ENCODE assay signal across 17 cellular contexts in the genomic region with DNA sequence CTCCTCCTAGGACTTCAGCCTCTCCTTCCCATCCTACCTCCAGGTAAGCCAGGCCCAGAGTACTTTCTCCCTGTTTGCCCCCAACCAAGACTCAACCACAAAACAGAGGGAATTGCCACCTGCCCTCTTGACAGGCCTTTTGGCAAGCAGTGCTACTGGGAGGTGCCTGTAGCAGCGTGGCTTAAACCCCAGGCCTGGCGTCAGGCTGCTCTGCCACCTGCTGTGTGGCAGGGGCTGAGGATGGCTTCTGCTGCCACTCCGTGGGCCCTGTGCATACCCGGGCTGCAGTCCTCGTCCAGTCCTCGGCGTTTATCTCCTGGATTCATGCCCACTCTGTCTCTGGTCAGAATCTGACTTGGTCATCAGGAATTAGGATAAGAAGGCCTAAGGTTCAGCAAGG.
DNase-seq lines count a peak whose midpoint lies in the region; FAIRE-seq and TF ChIP-seq lines count a peak whose summit lies in the region.
"Had no signal": no experiment of that assay in that cellular context is flagged by ENCODE, and none has a peak within 500 bp of the region (broad histone marks: within the 10 kb centered on the region; RNA-seq: fewer than 3 reads in every experiment).

No MANE protein-coding gene starts in this region.

- CTCF ChIA-PET in HEK293 (lab: Yijun Ruan, JAX) = interaction anchor here (0.8 to 9.8 kb wide), 4 partner anchors 8 to 125 kb away, joined by 3 to 448 read pairs (median 32); no protein-coding TSS in a partner anchor
- CTCF ChIA-PET in activated naive CD4-positive, alpha-beta T cell treated with anti-CD3 and anti-CD28 coated beads, Interleukin-2, amount 10 ng/mL, durations not matched to agents 7 days and 5 days (lab: Charles Lee) = interaction anchor here (0.6 to 7.7 kb wide), 3 partner anchors 91 to 118 kb away, joined by 3 to 175 read pairs (median 40); no protein-coding TSS in a partner anchor

- no peaks in the 10 kb centered on the region for H3K9me3 Mint-ChIP-seq in activated naive CD4-positive, alpha-beta T cell treated with anti-CD3 and anti-CD28 coated beads, Interleukin-2, amount 10 ng/mL, durations not matched to agents 7 days and 5 days
- H3K9me3 Mint-ChIP-seq: activated CD8-positive, alpha-beta T cell treated with anti-CD3 and anti-CD28 coated beads for 36 hours had no signal

- no peak for TF ChIP-seq CTCF in HEK293 (tag by site-specific recombination; IDR thresholded peaks at IDR 0.05)

- H3K4me1 ChIP-seq in HEK293 (ENCODE audit: control insufficient read depth, insufficient read depth, low read length) (no peaks in the 10 kb centered on the region), small intestine (ENCODE audit: control insufficient read depth in 2 of 2, insufficient read depth in 1 of 2, low read depth in 1 of 2, low read length in 1 of 2) (no peaks in the 10 kb centered on the region)
- H3K4me1 ChIP-seq: right atrium auricular region had no signal

- peaks cover 43% of the 10 kb centered on the region for H3K27me3 Mint-ChIP-seq in activated naive CD4-positive, alpha-beta T cell treated with anti-CD3 and anti-CD28 coated beads, Interleukin-2, amount 10 ng/mL, durations not matched to agents 7 days and 5 days

- POLR2A ChIA-PET in HEK293 (lab: Yijun Ruan, JAX) = no interaction called here

- H3K9me3 ChIP-seq in HEK293 (ENCODE audit: control insufficient read depth, insufficient read depth, low read depth, low read length) (no peaks in the 10 kb centered on the region), small intestine (ENCODE audit: control insufficient read depth, low read depth) (no peaks in the 10 kb centered on the region)
- H3K9me3 ChIP-seq: right atrium auricular region had no signal

- H3K36me3 ChIP-seq in HEK293 (ENCODE audit: control insufficient read depth in 2 of 2, insufficient read depth in 1 of 2, low read length in 2 of 2) = no peaks in the 10 kb centered on the region
- H3K36me3 ChIP-seq in small intestine (ENCODE audit: control insufficient read depth in 2 of 2, insufficient read depth in 2 of 2, low read length in 2 of 2) = no peaks in the 10 kb centered on the region
- H3K36me3 ChIP-seq: right atrium auricular region had no signal

- no peaks in the 10 kb centered on the region for H3K36me3 Mint-ChIP-seq in activated naive CD4-positive, alpha-beta T cell treated with anti-CD3 and anti-CD28 coated beads, Interleukin-2, amount 10 ng/mL, durations not matched to agents 7 days and 5 days
- H3K36me3 Mint-ChIP-seq: naive thymus-derived CD4-positive, alpha-beta T cell had no signal

- no peak overlapping the region for H3K4me3 Mint-ChIP-seq in activated naive CD4-positive, alpha-beta T cell treated with anti-CD3 and anti-CD28 coated beads, Interleukin-2, amount 10 ng/mL, durations not matched to agents 7 days and 5 days
- H3K4me3 Mint-ChIP-seq: activated CD8-positive, alpha-beta T cell treated with anti-CD3 and anti-CD28 coated beads for 36 hours; endodermal cell; naive thymus-derived CD4-positive, alpha-beta T cell had no signal

- H3K27ac Mint-ChIP-seq in activated naive CD4-positive, alpha-beta T cell treated with anti-CD3 and anti-CD28 coated beads, Interleukin-2, amount 10 ng/mL, durations not matched to agents 7 days and 5 days = no peak overlapping the region
- H3K27ac Mint-ChIP-seq: activated CD8-positive, alpha-beta T cell treated with anti-CD3 and anti-CD28 coated beads for 36 hours; endodermal cell; naive thymus-derived CD4-positive, alpha-beta T cell had no signal

- in situ Hi-C loops in ACHN (cut with HindIII; ENCODE audit: low pct_ligation_motif_present, low pct_unique_long_range_greater_than_20kb, low sequenced_read_pairs) = no loop called here

- H3K4me1 Mint-ChIP-seq in activated naive CD4-positive, alpha-beta T cell treated with anti-CD3 and anti-CD28 coated beads, Interleukin-2, amount 10 ng/mL, durations not matched to agents 7 days and 5 days = no peaks in the 10 kb centered on the region
- H3K4me1 Mint-ChIP-seq: naive thymus-derived CD4-positive, alpha-beta T cell had no signal

- WGBS in small intestine, 3 donors = 22 to 37% (median 26%) methylated on average over 7 of the region's 7 CpGs

- FAIRE-seq in small intestine (lab: Jason Lieb, UNC) = no peak
- FAIRE-seq: GM18507, kidney had no signal

- no peak overlapping the region for H3K27ac ChIP-seq in HEK293 (ENCODE audit: extremely low read depth, low read depth, low read length)
- no peak overlapping the region for H3K27ac ChIP-seq in small intestine (ENCODE audit: low read depth in 1 of 2, low read length in 1 of 2)
- H3K27ac ChIP-seq: right atrium auricular region had no signal

- peak; percentile 74 to 95 for DNase-seq in NCI-H2081 (lab: John Stamatoyannopoulos, UW)
- peak; percentile 39 for DNase-seq in SHP77 treated with DMSO at 0.1 percent for 48 hours (lab: John Stamatoyannopoulos, UW)
- DNase-seq in small intestine = peak; percentile 15
- DNase-seq in activated naive CD4-positive, alpha-beta T cell treated with anti-CD3 and anti-CD28 coated beads, Interleukin-2, amount 10 ng/mL, durations not matched to agents 7 days and 5 days = no peak
- DNase-seq in activated CD8-positive, alpha-beta memory T cell treated with anti-CD3 and anti-CD28 coated beads for 24 hours = no peak
- no peak for DNase-seq in cortex of kidney (lab: John Stamatoyannopoulos, UW)
- no peak for DNase-seq in ACHN
- DNase-seq: activated CD8-positive, alpha-beta T cell treated with anti-CD3 and anti-CD28 coated beads for 36 hours; activated gamma-delta T cell; C1 segment of cervical spinal cord; endodermal cell; HCEC 1CT; kidney; naive thymus-derived CD4-positive, alpha-beta T cell had no signal

- no peaks in the 10 kb centered on the region for H3K27me3 ChIP-seq in small intestine (ENCODE audit: control insufficient read depth in 2 of 2, insufficient read depth in 2 of 2, low read length in 2 of 2)
- H3K27me3 ChIP-seq: right atrium auricular region had no signal

- H3K4me3 ChIP-seq in HEK293 (ENCODE audit: low read depth, low read length) (no peak overlapping the region), small intestine (ENCODE audit: low read depth in 1 of 2, low read length in 2 of 2) (no peak overlapping the region)
- H3K4me3 ChIP-seq: right atrium auricular region had no signal

TF ChIP-seq in HEK293, 187 proteins besides CTCF, POLR2A, EP300 and RAD21:
- TF ChIP-seq ZIC2 (tag by site-specific recombination; IDR thresholded peaks at IDR 0.05) = peak; percentile 72
- TF ChIP-seq OSR2 (tag by site-specific recombination; IDR thresholded peaks at IDR 0.05) = 0 out of 2 replicates have a peak, but pooled peaks have one; percentile 35
- TF ChIP-seq HOXD13 (CRISPR knock-in tag; IDR thresholded peaks at IDR 0.05; ENCODE audit: borderline replicate concordance) = no peak

Comparison
In these comparisons a context has a peak if more than half of its experiments do, and no peak if none do; other contexts are left out.
1. DNase-seq: peak in NCI-H2081 (2 of 2), SHP77 treated with DMSO at 0.1 percent for 48 hours (single experiment) and small intestine (single experiment); none in activated naive CD4-positive, alpha-beta T cell treated with anti-CD3 and anti-CD28 coated beads, Interleukin-2, amount 10 ng/mL, durations not matched to agents 7 days and 5 days (single experiment), activated CD8-positive, alpha-beta memory T cell treated with anti-CD3 and anti-CD28 coated beads for 24 hours (single experiment), cortex of kidney (single experiment) and ACHN (single experiment).